8 cellular contexts compared by ENCODE assay signal in the genomic region with DNA sequence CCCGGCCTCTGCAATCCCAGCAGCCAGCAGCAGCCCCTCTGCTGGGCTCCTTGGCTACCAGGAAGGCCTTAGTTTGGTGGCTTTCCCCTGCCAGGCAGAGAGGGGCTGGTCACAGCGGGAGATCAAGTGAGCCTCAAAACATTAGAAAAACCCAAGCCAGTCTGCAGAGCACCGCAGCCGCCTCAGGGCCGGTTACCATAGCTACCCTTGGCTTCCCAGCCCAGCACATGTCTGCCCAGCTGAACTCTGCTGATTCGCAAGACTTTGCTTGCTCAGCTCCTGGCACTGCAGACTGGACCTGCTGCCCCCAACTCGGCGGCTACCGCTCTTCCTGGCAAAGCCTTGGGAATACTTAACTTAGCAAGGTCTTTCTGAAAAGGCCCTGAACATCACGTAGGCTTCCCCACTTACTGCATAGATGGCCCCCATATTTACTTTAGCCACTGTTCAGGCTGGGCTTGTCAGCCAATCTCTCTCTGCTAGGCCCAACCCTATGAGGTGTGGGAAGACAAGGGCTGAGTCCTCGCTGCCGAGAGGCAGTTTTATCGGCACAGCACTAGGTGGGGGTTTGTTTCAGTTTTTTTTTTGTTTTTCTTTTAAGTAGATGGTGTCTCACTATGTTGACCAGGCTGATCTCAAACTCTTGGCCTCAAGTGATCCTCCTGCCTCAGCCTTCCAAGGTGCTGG. TPM values are rescaled to one million over a fixed set of nuclear protein-coding genes. Genes with fewer than 3 reads are reported as not detected.
DNase-seq lines count a peak whose midpoint lies in the region; ATAC-seq and TF ChIP-seq lines count a peak whose summit lies in the region.

No MANE protein-coding gene starts in this region.

- no peak overlapping the region for H3K4me3 Mint-ChIP-seq in activated CD4-positive, alpha-beta T cell treated with anti-CD3 and anti-CD28 coated beads for 36 hours

- H3K27me3 Mint-ChIP-seq in activated CD4-positive, alpha-beta T cell treated with anti-CD3 and anti-CD28 coated beads for 36 hours: no peaks in the 10 kb centered on the region

- intact Hi-C loops in A673 (cut with micrococcal nuclease; ENCODE audit: unreplicated experiment) (no loop called here), body of pancreas (cut with DNase I) (no loop called here)
- intact Hi-C loops in activated CD4-positive, alpha-beta T cell treated with anti-CD3 and anti-CD28 coated beads for 36 hours (cut with DNase I, micrococcal nuclease): no loop called here

- no peak overlapping the region for H3K4me3 ChIP-seq in A673 (ENCODE audit: low read depth, low read length, poor library complexity, severe bottlenecking)
- H3K4me3 ChIP-seq in LNCaP clone FGC (ENCODE audit: low read depth, low read length): no peak overlapping the region
- no peak overlapping the region for H3K4me3 ChIP-seq in body of pancreas
- no peak overlapping the region for H3K4me3 ChIP-seq in MM.1S (ENCODE audit: low read length)

- no peak overlapping the region for H3K4me2 ChIP-seq in MM.1S (ENCODE audit: low read depth, low read length)

- no peak overlapping the region for H3K27ac Mint-ChIP-seq in activated CD4-positive, alpha-beta T cell treated with anti-CD3 and anti-CD28 coated beads for 36 hours

- POLR2A ChIA-PET in A673 (lab: Charles Lee; ENCODE audit: low non-redundant PET): no interaction called here
- POLR2A ChIA-PET in activated CD4-positive, alpha-beta T cell treated with anti-CD3 and anti-CD28 coated beads for 36 hours (lab: Charles Lee): no interaction called here

- H3F3A ChIP-seq in MM.1S (ENCODE audit: insufficient read depth, low read length): 0 out of 2 replicates have a peak, but pooled peaks cover 3% of the 10 kb centered on the region

- H3K27me3 ChIP-seq in A673 (replicated peaks; ENCODE audit: insufficient read depth, low read depth, low read length, poor library complexity) (no peaks in the 10 kb centered on the region), body of pancreas (no peaks in the 10 kb centered on the region), MM.1S (replicated peaks; ENCODE audit: insufficient read depth, low read length) (no peaks in the 10 kb centered on the region)

- WGBS in body of pancreas, 2 donors: 34 to 38% methylated on average over 9 to 13 of the region's 13 CpGs

- H3K79me2 ChIP-seq in MM.1S (ENCODE audit: low read length): no peaks in the 10 kb centered on the region

- no peak for TF ChIP-seq POLR2A in body of pancreas (IDR thresholded peaks at IDR 0.05)

- BruUV-seq in A673 (replicated peaks; lab: Mats Ljungman, UMichigan): no TSS peak

- H3K27ac ChIP-seq in A673 (ENCODE audit: low read depth, low read length, poor library complexity, severe bottlenecking) (no peak overlapping the region), body of pancreas (no peak overlapping the region), MM.1S (ENCODE audit: low read length) (no peak overlapping the region)

- no peak for TF ChIP-seq CTCF in A673 (conservative IDR thresholded peaks at IDR 0.05; ENCODE audit: low read depth, low read length)
- no peak for TF ChIP-seq CTCF in LNCaP clone FGC (IDR thresholded peaks at IDR 0.05; ENCODE audit: control insufficient read depth, extremely low read depth, insufficient read depth)
- no peak for TF ChIP-seq CTCF in body of pancreas (IDR thresholded peaks at IDR 0.05)
- TF ChIP-seq CTCF in MM.1S (IDR thresholded peaks at IDR 0.05; ENCODE audit: low read length): no peak

- ATAC-seq in body of pancreas: peak; percentile 48
- ATAC-seq in activated CD4-positive, alpha-beta T cell treated with anti-CD3 and anti-CD28 coated beads for 36 hours: no peak

- H3K9me2 ChIP-seq in MM.1S (replicated peaks; ENCODE audit: insufficient read depth, low read length): no peaks in the 10 kb centered on the region

- peaks cover 12% of the 10 kb centered on the region for H3K4me1 ChIP-seq in A673 (ENCODE audit: insufficient read depth, low read length, poor library complexity, severe bottlenecking)
- H3K4me1 ChIP-seq in body of pancreas: no peaks in the 10 kb centered on the region
- H3K4me1 ChIP-seq in MM.1S (ENCODE audit: low read length): no peaks in the 10 kb centered on the region

- H2AFZ ChIP-seq in MM.1S (ENCODE audit: low read length): no peak overlapping the region

- no peaks in the 10 kb centered on the region for H3K4me1 Mint-ChIP-seq in activated CD4-positive, alpha-beta T cell treated with anti-CD3 and anti-CD28 coated beads for 36 hours

- H4K20me1 ChIP-seq in MM.1S (ENCODE audit: insufficient read depth, low read length): no peaks in the 10 kb centered on the region

- H3K9me3 Mint-ChIP-seq in activated CD4-positive, alpha-beta T cell treated with anti-CD3 and anti-CD28 coated beads for 36 hours (ENCODE audit: low read depth): no peaks in the 10 kb centered on the region

- H3K36me3 Mint-ChIP-seq in activated CD4-positive, alpha-beta T cell treated with anti-CD3 and anti-CD28 coated beads for 36 hours (ENCODE audit: low read depth): peaks cover 4% of the 10 kb centered on the region

- DNase-seq in A673 (ENCODE audit: low spot score) (peak; percentile 76), LNCaP clone FGC (ENCODE audit: low read depth) (peak; percentile 11), body of pancreas (peak in 2 of 4 donors; percentile 32), kidney tubule cell (ENCODE audit: low spot score) (peak; percentile 52), NCI-H2107 (lab: John Stamatoyannopoulos, UW) (no peak), MM.1S (no peak)
- no peak for DNase-seq in activated T-cell treated with anti-CD3 and anti-CD28 coated beads, Interleukin-2, amount 50 U/mL, for 1 hour
- DNase-seq in activated CD4-positive, alpha-beta T cell treated with anti-CD3 and anti-CD28 coated beads for 36 hours: no peak

- no peak overlapping the region for H3K9ac ChIP-seq in MM.1S (ENCODE audit: low read length)

- H3K36me3 ChIP-seq in A673 (ENCODE audit: insufficient read depth, low read length, poor library complexity, severe bottlenecking) (no peaks in the 10 kb centered on the region), body of pancreas (replicated peaks in 1 of 2; ENCODE audit: insufficient read depth in 1 of 2, low read depth in 2 of 2) (peaks cover 0 to under 1% of the 10 kb centered on the region in 2 donors), MM.1S (replicated peaks; ENCODE audit: insufficient read depth, low read length) (no peaks in the 10 kb centered on the region)

- CTCF ChIA-PET in A673 (lab: Charles Lee): no interaction called here
- CTCF ChIA-PET in activated CD4-positive, alpha-beta T cell treated with anti-CD3 and anti-CD28 coated beads for 36 hours (lab: Charles Lee): no interaction called here

- H3K9me3 ChIP-seq in A673 (ENCODE audit: low read depth, low read length, poor library complexity, severe bottlenecking) (no peaks in the 10 kb centered on the region), body of pancreas (no peaks in the 10 kb centered on the region), MM.1S (replicated peaks; ENCODE audit: insufficient read depth, low read length) (no peaks in the 10 kb centered on the region)

RNA-seq across cellular contexts. Expression of gene PLEKHG5, which starts 28.6 kb away (rescaled TPM):
- 0.86 and 2.3 TPM in 2 replicates for total RNA-seq in A673 (2021)
- total RNA-seq in body of pancreas: 1 to 10 TPM; 5.2 to 8.6 TPM
- 1 to 10 TPM in 1 of 2 experiments, under 1 TPM in 1; 0.76 to 1.1 TPM for total RNA-seq in activated CD4-positive, alpha-beta T cell treated with anti-CD3 and anti-CD28 coated beads for 36 hours

RNA-seq across cellular contexts. Expression of gene NOL9, which starts 34.2 kb away (rescaled TPM):
- total RNA-seq in A673 (2021) (48.5 and 55.6 TPM in 2 replicates), body of pancreas (10 to 100 TPM; 13.7 to 27.4 TPM)
- total RNA-seq in activated CD4-positive, alpha-beta T cell treated with anti-CD3 and anti-CD28 coated beads for 36 hours: 10 to 100 TPM; 37.4 to 44.7 TPM

RNA-seq across cellular contexts. Expression of gene TAS1R1, which starts 35.0 kb away (rescaled TPM):
- total RNA-seq in A673 (2021): not detected in 2 replicates
- not detected for total RNA-seq in body of pancreas
- under 1 TPM in 1 of 2 experiments, not detected in 1; 0.07 TPM for total RNA-seq in activated CD4-positive, alpha-beta T cell treated with anti-CD3 and anti-CD28 coated beads for 36 hours

RNA-seq across cellular contexts. Expression of gene TNFRSF25, which starts 54.1 kb away (rescaled TPM):
- total RNA-seq in A673 (2021) (0.97 and 1.5 TPM in 2 replicates), body of pancreas (10 to 100 TPM in 1 of 2 donors, 1 to 10 TPM in 1; 4.2 to 23.1 TPM)
- 10 to 100 TPM; 57.3 to 66.7 TPM for total RNA-seq in activated CD4-positive, alpha-beta T cell treated with anti-CD3 and anti-CD28 coated beads for 36 hours

RNA-seq across cellular contexts. Expression of gene ZBTB48, which starts 59.7 kb away (rescaled TPM):
- total RNA-seq in A673 (2021): 29.9 and 35.3 TPM in 2 replicates
- 10 to 100 TPM; 17.4 to 37.6 TPM for total RNA-seq in body of pancreas
- 10 to 100 TPM; 23.2 to 26.0 TPM for total RNA-seq in activated CD4-positive, alpha-beta T cell treated with anti-CD3 and anti-CD28 coated beads for 36 hours

Comparison
In these comparisons a context has a peak if more than half of its experiments do, and no peak if none do; other contexts are left out.
1. DNase-seq: peak in A673 (single experiment), LNCaP clone FGC (single experiment) and kidney tubule cell (single experiment); none in NCI-H2107 (single experiment), activated T-cell treated with anti-CD3 and anti-CD28 coated beads, Interleukin-2, amount 50 U/mL, for 1 hour (single experiment), MM.1S (single experiment) and activated CD4-positive, alpha-beta T cell treated with anti-CD3 and anti-CD28 coated beads for 36 hours (single experiment).